ENCODE assay signal across 1 cellular context in genomic region chr1:39165049-39165448, GRCh38.
TF ChIP-seq lines count a peak whose summit lies in the region.

No MANE protein-coding gene starts in this region.

TF ChIP-seq in HEK293, 187 proteins besides CTCF, POLR2A, EP300 and RAD21 (continued from another document):
- peak; percentile 89 for TF ChIP-seq ZNF18 (tag by site-specific recombination; IDR thresholded peaks at IDR 0.05)
- 0 out of 2 replicates have a peak, but pooled peaks have one; percentile 41 for TF ChIP-seq IKZF3 (tag by site-specific recombination; IDR thresholded peaks at IDR 0.05)
- peak; percentile 33 for TF ChIP-seq ZBTB8A (tag by site-specific recombination; IDR thresholded peaks at IDR 0.05)
- TF ChIP-seq ZIC2 (tag by site-specific recombination; IDR thresholded peaks at IDR 0.05) = peak; percentile 73
- TF ChIP-seq ZNF600 (tag by site-specific recombination; IDR thresholded peaks at IDR 0.05) = peak; percentile 70
- peak; percentile 57; the same call in 1 of the 2 replicates for TF ChIP-seq ZBTB44 (tag by site-specific recombination; IDR thresholded peaks at IDR 0.05)
- peak; percentile 87 for TF ChIP-seq OSR2 (tag by site-specific recombination; IDR thresholded peaks at IDR 0.05)
- TF ChIP-seq FEZF1 (tag by site-specific recombination; IDR thresholded peaks at IDR 0.05) = peak; percentile 82
- no peak for TF ChIP-seq BCL11B (tag by site-specific recombination; IDR thresholded peaks at IDR 0.05; ENCODE audit: low read depth)
- TF ChIP-seq ZNF548 (tag by site-specific recombination; IDR thresholded peaks at IDR 0.05) = no peak
- peak; percentile 94 for TF ChIP-seq PRDM6 (tag by site-specific recombination; IDR thresholded peaks at IDR 0.05)
- 0 out of 2 replicates have a peak, but pooled peaks have one; percentile 36 for TF ChIP-seq MZF1 (tag by site-specific recombination; IDR thresholded peaks at IDR 0.05; ENCODE audit: borderline replicate concordance)
- TF ChIP-seq SP7 (tag by site-specific recombination; IDR thresholded peaks at IDR 0.05) = peak; percentile 55; the same call in 1 of the 2 replicates
- peak; percentile 85 for TF ChIP-seq ZFP69B (tag by site-specific recombination; IDR thresholded peaks at IDR 0.05)
- TF ChIP-seq ZNF629 (tag by site-specific recombination; IDR thresholded peaks at IDR 0.05) = no peak
- no peak for TF ChIP-seq ZNF626 (tag by site-specific recombination; IDR thresholded peaks at IDR 0.05)
